Comparison of ENCODE assay signal across 1 cellular context in genomic region chr2:19571773-19572172, GRCh38.
TF ChIP-seq lines count a peak whose summit lies in the region.

No MANE protein-coding gene starts in this region.

TF ChIP-seq in IMR-90, 13 proteins besides CTCF, POLR2A, EP300 and RAD21:
- TF ChIP-seq MXI1 (IDR thresholded peaks at IDR 0.05; ENCODE audit: borderline replicate concordance, low read depth, low read length) (no peak), CHD1 (IDR thresholded peaks at IDR 0.05; ENCODE audit: low read depth, low read length) (no peak), MAFK (IDR thresholded peaks at IDR 0.05; ENCODE audit: low read depth, low read length) (no peak), ELK1 (IDR thresholded peaks at IDR 0.05; ENCODE audit: borderline replicate concordance, low read depth, low read length) (no peak), MAZ (IDR thresholded peaks at IDR 0.05; ENCODE audit: borderline replicate concordance, low read depth, low read length) (no peak), CEBPB (IDR thresholded peaks at IDR 0.05; ENCODE audit: low read depth, low read length) (no peak), USF2 (IDR thresholded peaks at IDR 0.05; ENCODE audit: low read depth, low read length) (no peak)
